ENCODE assay signal across 8 cellular contexts in the genomic region with DNA sequence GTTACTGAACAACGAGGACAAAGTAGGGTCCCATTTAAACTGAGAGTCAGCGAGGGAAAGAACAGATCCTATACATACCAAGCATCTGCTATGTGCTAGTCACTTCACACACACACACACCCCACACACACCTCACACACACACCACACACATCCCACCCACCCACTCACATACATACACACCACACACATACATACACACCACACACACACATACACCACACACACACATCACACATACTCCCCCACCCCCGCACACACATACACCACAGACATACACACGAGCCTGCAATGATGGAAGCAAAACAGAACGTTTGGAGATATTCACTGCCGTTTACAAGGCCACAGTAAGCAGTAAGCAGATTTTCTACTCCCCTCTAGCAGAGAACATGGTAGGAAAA. TPM values are rescaled to one million over a fixed set of nuclear protein-coding genes. Genes with fewer than 3 reads are reported as not detected.
DNase-seq lines count a peak whose midpoint lies in the region; ATAC-seq and TF ChIP-seq lines count a peak whose summit lies in the region.

No MANE protein-coding gene starts in this region.

- no peaks in the 10 kb centered on the region for H3K4me1 ChIP-seq in testis

- DNase-seq in NCI-H1105 treated with DMSO at 0.1 percent for 48 hours (lab: John Stamatoyannopoulos, UW) (peak; percentile 26), NCI-H1105 (lab: John Stamatoyannopoulos, UW) (no peak), WTC11 (ENCODE audit: low spot score) (no peak), fibroblast of mammary gland (ENCODE audit: low read depth) (no peak), retinal pigment epithelial cell (ENCODE audit: low read depth) (no peak), NOMO-1 treated with DMSO at 0.1 percent for 48 hours (lab: John Stamatoyannopoulos, UW; ENCODE audit: unreplicated experiment) (no peak), inferior parietal cortex (ENCODE audit: extremely low spot score) (no peak), testis (no peak)

- no peak; the same call in 1 of the 2 replicates for ATAC-seq in WTC11

- H3K4me1 Mint-ChIP-seq in WTC11, result peaks cover 43% of the 10 kb centered on the region

- peak overlapping the region; percentile 73; the same call in 1 of the 2 replicates for H3K27ac Mint-ChIP-seq in WTC11

- intact Hi-C loops in testis (cut with DNase I; ENCODE audit: low total_unique reads), result no loop called here

- H3K27ac ChIP-seq in testis, result no peak overlapping the region

- 45 to 57% methylated on average over 6 of the region's 6 CpGs for WGBS in testis, 2 donors

- POLR2A ChIA-PET in WTC11 (lab: Charles Lee), result no interaction called here

- TF ChIP-seq CTCF in WTC11 (IDR thresholded peaks at IDR 0.05) (no peak), fibroblast of mammary gland (conservative IDR thresholded peaks at IDR 0.05; ENCODE audit: control insufficient read depth, insufficient read depth, low read depth, low read length) (no peak), retinal pigment epithelial cell (conservative IDR thresholded peaks at IDR 0.05; ENCODE audit: low read depth, low read length) (no peak), testis (IDR thresholded peaks at IDR 0.05) (no peak)

- no peak for TF ChIP-seq POLR2A in testis (IDR thresholded peaks at IDR 0.05)

- peaks cover 12% of the 10 kb centered on the region for H3K9me3 Mint-ChIP-seq in WTC11

- CTCF ChIA-PET in WTC11 (lab: Charles Lee), result interaction anchor here (0.7 to 0.8 kb wide), 2 partner anchors 195 to 218 kb away, joined by 3 read pairs; no protein-coding TSS in a partner anchor

- H3K4me3 Mint-ChIP-seq in WTC11, result peak overlapping the region; percentile 73

- H3K4me3 ChIP-seq in fibroblast of mammary gland (ENCODE audit: control insufficient read depth, low read depth, low read length) (peak overlapping the region; percentile 41), retinal pigment epithelial cell (ENCODE audit: low read length) (peak overlapping the region; percentile 49), testis (no peak overlapping the region)

- H3K36me3 ChIP-seq in testis (ENCODE audit: low read depth, missing control alignments), result no peaks in the 10 kb centered on the region

- peaks cover 7% of the 10 kb centered on the region for H3K27me3 Mint-ChIP-seq in WTC11 (ENCODE audit: low read depth)

- no peaks in the 10 kb centered on the region for H3K9me3 ChIP-seq in testis

- peaks cover 21% of the 10 kb centered on the region for H3K36me3 Mint-ChIP-seq in WTC11

- no peaks in the 10 kb centered on the region for H3K27me3 ChIP-seq in testis

TF ChIP-seq in WTC11, 78 proteins besides CTCF, POLR2A, EP300 and RAD21:
- TF ChIP-seq, protein P1, sequence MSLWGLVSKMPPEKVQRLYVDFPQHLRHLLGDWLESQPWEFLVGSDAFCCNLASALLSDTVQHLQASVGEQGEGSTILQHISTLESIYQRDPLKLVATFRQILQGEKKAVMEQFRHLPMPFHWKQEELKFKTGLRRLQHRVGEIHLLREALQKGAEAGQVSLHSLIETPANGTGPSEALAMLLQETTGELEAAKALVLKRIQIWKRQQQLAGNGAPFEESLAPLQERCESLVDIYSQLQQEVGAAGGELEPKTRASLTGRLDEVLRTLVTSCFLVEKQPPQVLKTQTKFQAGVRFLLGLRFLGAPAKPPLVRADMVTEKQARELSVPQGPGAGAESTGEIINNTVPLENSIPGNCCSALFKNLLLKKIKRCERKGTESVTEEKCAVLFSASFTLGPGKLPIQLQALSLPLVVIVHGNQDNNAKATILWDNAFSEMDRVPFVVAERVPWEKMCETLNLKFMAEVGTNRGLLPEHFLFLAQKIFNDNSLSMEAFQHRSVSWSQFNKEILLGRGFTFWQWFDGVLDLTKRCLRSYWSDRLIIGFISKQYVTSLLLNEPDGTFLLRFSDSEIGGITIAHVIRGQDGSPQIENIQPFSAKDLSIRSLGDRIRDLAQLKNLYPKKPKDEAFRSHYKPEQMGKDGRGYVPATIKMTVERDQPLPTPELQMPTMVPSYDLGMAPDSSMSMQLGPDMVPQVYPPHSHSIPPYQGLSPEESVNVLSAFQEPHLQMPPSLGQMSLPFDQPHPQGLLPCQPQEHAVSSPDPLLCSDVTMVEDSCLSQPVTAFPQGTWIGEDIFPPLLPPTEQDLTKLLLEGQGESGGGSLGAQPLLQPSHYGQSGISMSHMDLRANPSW (CRISPR knock-in tag; conservative IDR thresholded peaks at IDR 0.05; ENCODE audit: low read depth), result no peak
- no peak for TF ChIP-seq JAZF1 (CRISPR knock-in tag; IDR thresholded peaks at IDR 0.05)
TF ChIP-seq in WTC11: peak in this region for 0.

RNA-seq across cellular contexts. Expression of a gene that starts 0.6 kb away (rescaled TPM):
- total RNA-seq in WTC11 (2021) (66.0 to 103 TPM (median 67.3 TPM) in 3 replicates), testis (10 to 100 TPM; 57.7 to 81.9 TPM)
- 54.0 TPM for polyA plus RNA-seq in testis (ENCODE audit: insufficient read depth, low read depth, low replicate concordance)

Comparison
In these comparisons a context has a peak if more than half of its experiments do, and no peak if none do; other contexts are left out.
1. H3K4me3 ChIP-seq: peak in fibroblast of mammary gland (single experiment) and retinal pigment epithelial cell (single experiment); none in testis (0 of 2).